ENCODE assay signal across 17 cellular contexts in the genomic region with DNA sequence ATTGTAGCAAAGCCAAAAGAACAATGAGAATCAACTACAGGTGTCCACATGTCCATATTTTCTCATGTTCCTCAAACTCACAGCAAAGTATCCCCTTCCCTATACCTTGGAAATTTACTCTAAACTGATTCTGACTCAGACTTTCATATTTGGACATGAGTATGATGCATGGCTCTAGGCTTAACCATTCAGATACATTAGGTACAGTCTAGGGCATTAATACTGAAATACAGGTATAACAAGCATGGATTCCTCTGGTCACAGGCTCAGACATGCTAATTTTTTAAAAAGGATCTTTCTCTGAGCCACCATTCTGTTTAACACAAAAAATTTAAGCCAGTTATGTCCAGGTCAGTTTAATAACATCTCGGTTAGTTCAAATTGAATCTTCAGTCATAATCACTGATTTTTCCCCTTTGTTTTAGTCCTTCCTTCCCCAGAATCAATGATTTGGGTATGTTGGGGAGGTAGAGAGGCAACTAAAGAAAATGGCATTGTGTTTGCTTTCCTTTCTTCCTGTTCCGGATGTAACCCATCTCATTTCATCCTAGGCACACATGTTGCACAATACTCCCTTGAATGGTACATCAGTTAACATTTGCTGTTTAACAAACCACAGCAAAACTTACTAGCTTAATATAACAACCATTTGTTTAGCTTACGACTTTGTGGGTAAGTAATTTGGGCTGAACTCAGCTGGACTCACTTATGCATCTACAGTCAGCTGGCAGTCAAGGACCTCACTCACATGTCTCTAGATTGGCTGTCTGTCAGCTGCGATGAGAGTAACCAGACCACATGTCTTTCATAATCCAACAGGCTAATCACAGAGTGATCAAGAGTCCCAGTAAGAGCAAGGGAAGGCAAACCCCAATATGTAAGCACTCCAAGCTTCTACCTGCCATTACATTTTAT.
"Had no signal": no experiment of that assay in that cellular context is flagged by ENCODE, and none has a peak within 500 bp of the region (broad histone marks: within the 10 kb centered on the region; RNA-seq: fewer than 3 reads in every experiment).

No MANE protein-coding gene starts in this region.

- H3K27ac ChIP-seq: epithelial cell of prostate, neural progenitor cell, ovary, stomach, WERI-Rb-1 had no signal

- H3K4me2 ChIP-seq: neural progenitor cell had no signal

- DNase-seq: activated CD4-positive, alpha-beta T cell treated with anti-CD3 and anti-CD28 coated beads for 4 hours; activated CD8-positive, alpha-beta memory T cell treated with anti-CD3 and anti-CD28 coated beads, Interleukin-2, amount 50 U/mL, for 4 hours; activated CD8-positive, alpha-beta T cell treated with anti-CD3 and anti-CD28 coated beads for 36 hours; activated naive CD4-positive, alpha-beta T cell; activated naive CD8-positive, alpha-beta T cell treated with anti-CD3 and anti-CD28 coated beads, Interleukin-2, amount 50 U/mL, for 24 hours; central memory CD4-positive, alpha-beta T cell; cortex of kidney; effector memory CD4-positive, alpha-beta T cell; immature natural killer cell; midbrain; ovary; stomach; T-helper 9 cell; WERI-Rb-1 had no signal

- ATAC-seq: activated CD8-positive, alpha-beta T cell treated with anti-CD3 and anti-CD28 coated beads for 36 hours; activated naive CD8-positive, alpha-beta T cell treated with anti-CD3 and anti-CD28 coated beads, Interleukin-2, amount 50 U/mL, for 24 hours had no signal

- H3K36me3 ChIP-seq: neural progenitor cell, ovary, stomach, WERI-Rb-1 had no signal

- H3K9ac ChIP-seq: neural progenitor cell had no signal

- H3K27me3 ChIP-seq: neural progenitor cell, ovary, stomach had no signal

- H3K4me1 ChIP-seq: neural progenitor cell, stomach had no signal

- H3K9me3 ChIP-seq: ovary, stomach had no signal

- H3K4me3 ChIP-seq: lung, neural progenitor cell, ovary, stomach had no signal

- H2AFZ ChIP-seq: neural progenitor cell had no signal
